In genomic region chr5:53031695-53032096, GRCh38 we compare ENCODE assay signal across 9 cellular contexts. TPM values are rescaled to one million over a fixed set of nuclear protein-coding genes. Genes with fewer than 3 reads are reported as not detected.
DNase-seq lines count a peak whose midpoint lies in the region; ATAC-seq, FAIRE-seq and TF ChIP-seq lines count a peak whose summit lies in the region.
"Had no signal": no experiment of that assay in that cellular context is flagged by ENCODE, and none has a peak within 500 bp of the region (broad histone marks: within the 10 kb centered on the region; RNA-seq: fewer than 3 reads in every experiment).

No MANE protein-coding gene starts in this region.

- CTCF ChIA-PET in endothelial cell of umbilical vein (lab: Charles Lee) = interaction anchor here (0.7 to 2.3 kb wide), 12 partner anchors 8 to 116 kb away, joined by 3 to 28 read pairs (median 4); partner anchors contain the start of gene ITGA2

- WGBS in sigmoid colon, 2 donors = 8 to 34% methylated on average over 4 of the region's 4 CpGs

- H3K36me3 ChIP-seq in GM23338 (ENCODE audit: insufficient read depth) (no peaks in the 10 kb centered on the region), SJSA1 (0 out of 2 replicates have a peak, but pooled peaks cover 3% of the 10 kb centered on the region), endothelial cell of umbilical vein (ENCODE audit: control insufficient read depth in 2 of 2, extremely low read depth in 1 of 2, insufficient read depth in 2 of 2, low read length in 2 of 2) (no peaks in the 10 kb centered on the region), sigmoid colon (no peaks in the 10 kb centered on the region)

- H3K4me1 Mint-ChIP-seq in GM23338 = peaks cover 11% of the 10 kb centered on the region; the same call in 2 of the 3 replicates

- H3K4me1 ChIP-seq in GM23338 (ENCODE audit: insufficient read depth) = peaks cover 5% of the 10 kb centered on the region; the same call in 1 of the 2 replicates
- H3K4me1 ChIP-seq in SJSA1 (replicated peaks) = peaks cover 68% of the 10 kb centered on the region
- peaks cover 67% of the 10 kb centered on the region for H3K4me1 ChIP-seq in endothelial cell of umbilical vein (ENCODE audit: control insufficient read depth, extremely low read depth, insufficient read depth, low read length)
- H3K4me1 ChIP-seq in sigmoid colon = peaks cover 0 to 23% (median 16%) of the 10 kb centered on the region in 4 donors

- H3K27me3 Mint-ChIP-seq in GM23338 (ENCODE audit: insufficient read depth, low read depth, poor library complexity) = no peaks in the 10 kb centered on the region

- peak overlapping the region; percentile 73 for H3K9ac ChIP-seq in endothelial cell of umbilical vein (replicated peaks; ENCODE audit: extremely low read depth, insufficient read depth, low read length)

- TF ChIP-seq CTCF in GM23338 (conservative IDR thresholded peaks at IDR 0.05; ENCODE audit: low read depth in 2 of 2) (no peak), endothelial cell of umbilical vein (IDR thresholded peaks at IDR 0.05; ENCODE audit: extremely low read depth in 1 of 2, insufficient read depth in 1 of 2, low read depth in 1 of 2, low read length in 2 of 2) (no peak), sigmoid colon (IDR thresholded peaks at IDR 0.05) (no peak)

- no peaks in the 10 kb centered on the region for H3K9me3 ChIP-seq in SJSA1 (replicated peaks)
- H3K9me3 ChIP-seq in endothelial cell of umbilical vein (replicated peaks; ENCODE audit: control insufficient read depth, insufficient read depth, low read length) = no peaks in the 10 kb centered on the region
- no peaks in the 10 kb centered on the region for H3K9me3 ChIP-seq in sigmoid colon

- H3K9me3 Mint-ChIP-seq in GM23338 = no peaks in the 10 kb centered on the region
- H3K9me3 Mint-ChIP-seq: brain had no signal

- no peak for TF ChIP-seq EP300 in sigmoid colon (IDR thresholded peaks at IDR 0.05)

- intact Hi-C loops in endothelial cell of umbilical vein (cut with micrococcal nuclease) = loop anchor here (1.0 to 2.0 kb wide), 3 partner anchors 27 to 83 kb away; no protein-coding TSS in a partner anchor
- intact Hi-C loops in sigmoid colon (cut with DNase I) = no loop called here

- no peak; the same call in 2 of the 3 replicates for ATAC-seq in GM23338
- no peak for ATAC-seq in HG02981 (IDR thresholded peaks at IDR 0.05; ENCODE audit: unreplicated experiment)
- no peak for ATAC-seq in HG02938 (IDR thresholded peaks at IDR 0.05; ENCODE audit: unreplicated experiment)

- H3K4me2 ChIP-seq in GM23338 = no peak overlapping the region
- peak overlapping the region; percentile 80 for H3K4me2 ChIP-seq in endothelial cell of umbilical vein (ENCODE audit: insufficient read depth, low read length)

- H3K27ac ChIP-seq in GM23338 (ENCODE audit: low read depth) = no peak overlapping the region
- peak overlapping the region; percentile 84 for H3K27ac ChIP-seq in SJSA1
- peak overlapping the region; percentile 92 for H3K27ac ChIP-seq in endothelial cell of umbilical vein (ENCODE audit: insufficient read depth, low read depth, low read length)
- H3K27ac ChIP-seq in sigmoid colon = peak overlapping the region in 3 of 4 donors; percentile 14 to 37 (median 33)

- no peak overlapping the region for H2AFZ ChIP-seq in GM23338
- no peak overlapping the region for H2AFZ ChIP-seq in endothelial cell of umbilical vein (ENCODE audit: low read depth, low read length)

- H3K36me3 Mint-ChIP-seq in GM23338 (ENCODE audit: low read depth) = no peaks in the 10 kb centered on the region
- H3K36me3 Mint-ChIP-seq: brain had no signal

- no peaks in the 10 kb centered on the region for H3K9me2 ChIP-seq in GM23338 (ENCODE audit: insufficient read depth)

- no peak overlapping the region for H3K4me3 ChIP-seq in GM23338
- H3K4me3 ChIP-seq in SJSA1 = no peak overlapping the region
- H3K4me3 ChIP-seq in endothelial cell of umbilical vein (replicated peaks in 1 of 3; ENCODE audit: insufficient read depth in 1 of 3, low read depth in 1 of 3, low read length in 3 of 3) = peak overlapping the region in 1 of 3 experiments; percentile 37
- no peak overlapping the region for H3K4me3 ChIP-seq in sigmoid colon

- no peak for DNase-seq in GM23338 (ENCODE audit: low spot score)
- DNase-seq in SJSA1 (ENCODE audit: low read depth in 1 of 2, low spot score in 2 of 2) = peak; percentile 79 to 89
- DNase-seq in endothelial cell of umbilical vein (ENCODE audit: low read depth, low spot score) = peak; percentile 88
- DNase-seq in sigmoid colon = no peak
- DNase-seq in SHP77 (lab: John Stamatoyannopoulos, UW) = no peak
- no peak for DNase-seq in NCI-H2196 treated with DMSO at 0.1 percent for 48 hours (lab: John Stamatoyannopoulos, UW; ENCODE audit: unreplicated experiment)

- no peak overlapping the region for H3K4me3 Mint-ChIP-seq in GM23338
- H3K4me3 Mint-ChIP-seq: brain had no signal

- H3K27me3 ChIP-seq in GM23338 (ENCODE audit: insufficient read depth) (no peaks in the 10 kb centered on the region), SJSA1 (replicated peaks) (no peaks in the 10 kb centered on the region), endothelial cell of umbilical vein (ENCODE audit: control insufficient read depth in 2 of 2, insufficient read depth in 2 of 2, low read length in 2 of 2) (no peaks in the 10 kb centered on the region), sigmoid colon (no peaks in the 10 kb centered on the region)

- H3K79me2 ChIP-seq in GM23338 (replicated peaks; ENCODE audit: insufficient read depth) = no peaks in the 10 kb centered on the region
- H3K79me2 ChIP-seq in endothelial cell of umbilical vein (ENCODE audit: control insufficient read depth, insufficient read depth, low read length) = peaks cover 52% of the 10 kb centered on the region

- H3K9me1 ChIP-seq in endothelial cell of umbilical vein (replicated peaks; ENCODE audit: control insufficient read depth, extremely low read depth, insufficient read depth, low read length) = no peaks in the 10 kb centered on the region

- peak; percentile 85 for FAIRE-seq in endothelial cell of umbilical vein (lab: Jason Lieb, UNC)

- no TSS peak for BruUV-seq in endothelial cell of umbilical vein (replicated peaks; lab: Mats Ljungman, UMichigan)

- peak; percentile 24 for TF ChIP-seq POLR2A in endothelial cell of umbilical vein (IDR thresholded peaks at IDR 0.05; ENCODE audit: low read depth, low read length)
- TF ChIP-seq POLR2A in sigmoid colon (IDR thresholded peaks at IDR 0.05) = no peak

- no peaks in the 10 kb centered on the region for H4K20me1 ChIP-seq in GM23338 (replicated peaks; ENCODE audit: insufficient read depth)
- no peaks in the 10 kb centered on the region for H4K20me1 ChIP-seq in endothelial cell of umbilical vein (replicated peaks; ENCODE audit: control insufficient read depth, extremely low read depth, insufficient read depth, low read length)

- H3K27ac Mint-ChIP-seq in GM23338 = peak overlapping the region; percentile 84

- dilution Hi-C loops in endothelial cell of umbilical vein (cut with MboI; ENCODE audit: extremely low pct_ligation_motif_present, low sequenced_read_pairs) = no loop called here

- no peaks in the 10 kb centered on the region for H3F3A ChIP-seq in GM23338 (replicated peaks; ENCODE audit: low read depth)

- POLR2A ChIA-PET in endothelial cell of umbilical vein (lab: Charles Lee) = interaction anchor here (0.7 kb wide), 1 partner anchor 8 kb away, joined by 3 read pairs; no protein-coding TSS in a partner anchor

TF ChIP-seq in endothelial cell of umbilical vein, 7 proteins besides CTCF, POLR2A, EP300 and RAD21:
- peak; percentile 58 for TF ChIP-seq FOS (IDR thresholded peaks at IDR 0.05; ENCODE audit: borderline replicate concordance, insufficient read depth, low read length)
- TF ChIP-seq, protein P1, sequence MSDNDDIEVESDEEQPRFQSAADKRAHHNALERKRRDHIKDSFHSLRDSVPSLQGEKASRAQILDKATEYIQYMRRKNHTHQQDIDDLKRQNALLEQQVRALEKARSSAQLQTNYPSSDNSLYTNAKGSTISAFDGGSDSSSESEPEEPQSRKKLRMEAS (IDR thresholded peaks at IDR 0.05; ENCODE audit: insufficient read depth, insufficient read length) = no peak
- no peak for TF ChIP-seq EZH2 (IDR thresholded peaks at IDR 0.05; ENCODE audit: borderline replicate concordance, low read depth, low read length, severe bottlenecking)
- TF ChIP-seq GATA2 (IDR thresholded peaks at IDR 0.05; ENCODE audit: insufficient read depth, insufficient read length, low read depth, low read length) = peak; percentile 100
- TF ChIP-seq MYC (IDR thresholded peaks at IDR 0.05; ENCODE audit: low read depth, low read length) = no peak
- TF ChIP-seq POLR2AphosphoS5 (IDR thresholded peaks at IDR 0.05; ENCODE audit: insufficient read depth, low read depth, low read length) = peak; percentile 74
- TF ChIP-seq JUN (IDR thresholded peaks at IDR 0.05; ENCODE audit: borderline replicate concordance, insufficient read depth, insufficient read length, low read depth) = peak; percentile 74

RNA-seq across cellular contexts. Expression of gene ITGA2, which starts 42.5 kb away (rescaled TPM):
- total RNA-seq in GM23338 (2014; rRNA removed; shearing (Covaris generic)) = 6.2 and 7.1 TPM in 2 replicates
- polyA plus RNA-seq in GM23338 (2016; fragmentation: Nextera tagmentation; extraction: Ambion mirVana) = 1.9 and 2.6 TPM in 2 replicates
- total RNA-seq in SJSA1 (2014; rRNA removed; shearing (Covaris generic)) = 3.2 and 5.2 TPM in 2 replicates
- total RNA-seq in endothelial cell of umbilical vein = 53.2 and 62.3 TPM in 2 replicates
- polyA plus RNA-seq in endothelial cell of umbilical vein = 8.9 and 11.2 TPM in 2 replicates
- polyA plus RNA-seq in endothelial cell of umbilical vein (2011; cell fraction: cytosol; rRNA removed) = 12.5 and 13.0 TPM in 2 replicates
- 19.5 and 23.9 TPM in 2 replicates for polyA plus RNA-seq in endothelial cell of umbilical vein (2011; cell fraction: nucleus; rRNA removed)
- 36.8 and 58.4 TPM in 2 replicates for polyA plus RNA-seq in endothelial cell of umbilical vein (2012)
- polyA minus RNA-seq in endothelial cell of umbilical vein = 48.2 and 48.9 TPM in 2 replicates
- 8.8 TPM for polyA minus RNA-seq in endothelial cell of umbilical vein (2011; cell fraction: cytosol; rRNA and poly(A)+ RNA removed)
- polyA minus RNA-seq in endothelial cell of umbilical vein (2011; cell fraction: nucleus; rRNA and poly(A)+ RNA removed) = 32.6 and 52.9 TPM in 2 replicates
- 1 to 10 TPM in 3 of 4 donors, under 1 TPM in 1; 0.99 to 1.9 (median 1.5) TPM for total RNA-seq in sigmoid colon
- polyA plus RNA-seq in sigmoid colon = 1 to 10 TPM in 1 of 3 donors, under 1 TPM in 2; 0.60 to 4.9 (median 0.69) TPM

Comparison
In these comparisons a context has a peak if more than half of its experiments do, and no peak if none do; other contexts are left out.
1. DNase-seq: peak in SJSA1 (2 of 2) and endothelial cell of umbilical vein (single experiment); none in GM23338 (single experiment), sigmoid colon (single experiment), SHP77 (0 of 2) and NCI-H2196 treated with DMSO at 0.1 percent for 48 hours (single experiment).